8 cellular contexts compared by ENCODE assay signal in the genomic region with DNA sequence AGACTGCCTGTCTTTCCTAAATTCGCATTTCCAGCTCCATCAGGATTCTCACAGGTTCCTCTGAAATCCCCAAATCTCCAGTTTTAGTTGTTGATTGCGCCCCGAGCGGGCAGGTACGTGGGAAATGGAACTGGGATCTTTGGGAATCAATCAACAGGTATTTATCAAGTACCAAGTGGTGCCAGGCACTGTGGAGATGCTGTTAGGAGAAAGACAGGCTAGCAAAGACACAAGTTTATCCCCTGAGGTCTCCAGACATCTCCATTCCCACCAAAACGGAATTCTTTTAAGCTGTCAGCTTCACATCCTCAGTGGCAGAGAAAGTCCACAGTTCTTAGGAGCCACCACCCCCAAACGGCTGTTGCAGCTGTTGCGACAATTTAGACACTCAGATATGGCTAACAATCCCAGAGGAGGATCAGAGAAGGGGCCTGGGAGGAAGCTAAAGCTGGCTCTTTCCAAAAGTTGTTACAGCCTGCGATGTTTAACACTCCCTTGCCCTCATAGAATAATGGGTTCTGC. TPM values are rescaled to one million over a fixed set of nuclear protein-coding genes. Genes with fewer than 3 reads are reported as not detected.
A peak's percentile ranks its signal among the peaks of the same experiment; 100 is the strongest.
DNase-seq lines count a peak whose midpoint lies in the region; ATAC-seq, FAIRE-seq and TF ChIP-seq lines count a peak whose summit lies in the region.

No MANE protein-coding gene starts in this region.

- H3K4me3 ChIP-seq in liver (ENCODE audit: low read depth in 1 of 3, low read length in 3 of 3) = no peak overlapping the region
- H3K4me3 ChIP-seq in HepG2 (replicated peaks in 1 of 3; ENCODE audit: insufficient read depth in 1 of 3, low read depth in 2 of 3, low read length in 3 of 3) = no peak overlapping the region

- peaks cover 11 to 17% of the 10 kb centered on the region in 2 donors for H3K27me3 Mint-ChIP-seq in effector memory CD8-positive, alpha-beta T cell
- peaks cover 11 to 32% of the 10 kb centered on the region in 2 donors for H3K27me3 Mint-ChIP-seq in natural killer cell treated with Interleukin-12 subunit alpha and Interleukin-12 subunit beta and Interleukin-15 and Interleukin-18, amount 100 ng/mL, for 72 hours

- in situ Hi-C loops in HepG2 (cut with HindIII; ENCODE audit: extremely low pct_ligation_motif_present, low pct_unique_long_range_greater_than_20kb) = loop anchor here (5.0 kb wide), 2 partner anchors 50 to 135 kb away; partner anchors contain the start of gene ATF7

- POLR2A ChIA-PET in HepG2 (lab: Yijun Ruan, JAX) = interaction anchor here (1.2 to 1.5 kb wide), 2 partner anchors 49 to 177 kb away, joined by 3 read pairs; partner anchors contain the start of genes CALCOCO1 and TARBP2

- H3K4me3 Mint-ChIP-seq in effector memory CD8-positive, alpha-beta T cell = peak overlapping the region; percentile 76 to 96
- H3K4me3 Mint-ChIP-seq in natural killer cell treated with Interleukin-12 subunit alpha and Interleukin-12 subunit beta and Interleukin-15 and Interleukin-18, amount 100 ng/mL, for 72 hours = peak overlapping the region; percentile 0

- no peak for TF ChIP-seq POLR2A in HepG2 (IDR thresholded peaks at IDR 0.05; ENCODE audit: insufficient read depth in 1 of 2, low read depth in 2 of 2, low read length in 2 of 2)

- CTCF ChIA-PET in HepG2 (lab: Yijun Ruan, JAX; ENCODE audit: low intra/inter-chr PET ratio, low total read pairs) = interaction anchor here (3.0 kb wide), 1 partner anchor 134 kb away, joined by 76 read pairs; no protein-coding TSS in a partner anchor

- FAIRE-seq in HepG2 (lab: Jason Lieb, UNC) (no peak), D721Med (lab: Jason Lieb, UNC) (no peak)

- DNase-seq in HepG2 (ENCODE audit: low spot score) (no peak), NCI-H2196 (lab: John Stamatoyannopoulos, UW; ENCODE audit: unreplicated experiment) (no peak), D721Med (ENCODE audit: insufficient read length, low spot score) (no peak)
- DNase-seq in effector memory CD8-positive, alpha-beta T cell = no peak
- no peak for DNase-seq in natural killer cell treated with Interleukin-12 subunit alpha and Interleukin-12 subunit beta and Interleukin-15 and Interleukin-18, amount 100 ng/mL, for 72 hours (ENCODE audit: low spot score)
- no peak for DNase-seq in central memory CD4-positive, alpha-beta T cell

- H3K27ac ChIP-seq in liver (ENCODE audit: low read depth in 1 of 2, low read length in 2 of 2) (peak overlapping the region; percentile 89 to 90), HepG2 (ENCODE audit: extremely low read length, insufficient read depth, low read length) (no peak overlapping the region)

- H3K27me3 ChIP-seq in liver (ENCODE audit: control insufficient read depth in 4 of 4, insufficient read depth in 4 of 4, low read length in 3 of 4) = no peaks in the 10 kb centered on the region
- peaks cover 0 to 12% of the 10 kb centered on the region in 2 experiments; a peak in 1 of 5 replicates for H3K27me3 ChIP-seq in HepG2 (ENCODE audit: control insufficient read depth in 1 of 2, insufficient read depth in 2 of 2, low read length in 2 of 2)

- no peak overlapping the region for H2AFZ ChIP-seq in HepG2 (ENCODE audit: low read length)

- no peaks in the 10 kb centered on the region for H3K9me3 Mint-ChIP-seq in effector memory CD8-positive, alpha-beta T cell
- H3K9me3 Mint-ChIP-seq in natural killer cell treated with Interleukin-12 subunit alpha and Interleukin-12 subunit beta and Interleukin-15 and Interleukin-18, amount 100 ng/mL, for 72 hours = no peaks in the 10 kb centered on the region

- TF ChIP-seq EP300 in HepG2 (IDR thresholded peaks at IDR 0.05; ENCODE audit: low read depth in 2 of 2, low read length in 2 of 2) (no peak), HepG2 (CRISPR knock-in tag; IDR thresholded peaks at IDR 0.05; ENCODE audit: borderline replicate concordance) (no peak)

- H3K9ac ChIP-seq in liver (ENCODE audit: low read depth in 1 of 2, low read length in 2 of 2) (no peak overlapping the region), HepG2 (ENCODE audit: insufficient read depth, low read depth, low read length) (no peak overlapping the region)

- TF ChIP-seq CTCF in liver (IDR thresholded peaks at IDR 0.05; ENCODE audit: low read depth, low read length, missing input control) = no peak
- no peak for TF ChIP-seq CTCF in HepG2 (CRISPR knock-in tag; IDR thresholded peaks at IDR 0.05)
- TF ChIP-seq CTCF in D721Med (IDR thresholded peaks at IDR 0.05; ENCODE audit: insufficient read depth, missing control alignments) = no peak

- intact Hi-C loops in HepG2 (cut with micrococcal nuclease; ENCODE audit: unreplicated experiment) = loop anchor here (5.0 kb wide), 1 partner anchor 35 kb away; no protein-coding TSS in a partner anchor

- BruUV-seq in HepG2 (replicated peaks; lab: Mats Ljungman, UMichigan) = no TSS peak

- H3K4me2 ChIP-seq in HepG2 (ENCODE audit: low read depth, low read length) = no peak overlapping the region

- H3K36me3 ChIP-seq in liver (ENCODE audit: control insufficient read depth in 4 of 4, insufficient read depth in 3 of 4, low read depth in 1 of 4, low read length in 3 of 4) = peaks cover 0 to 5% (median under 1%) of the 10 kb centered on the region in 4 donors
- H3K36me3 ChIP-seq in HepG2 (replicated peaks in 1 of 2; ENCODE audit: control insufficient read depth in 1 of 2, insufficient read depth in 2 of 2, low read length in 2 of 2) = peaks cover 0 to 2% of the 10 kb centered on the region in 2 experiments; a peak in 1 of 5 replicates

- H3K79me2 ChIP-seq in HepG2 (ENCODE audit: insufficient read depth, low read length) = peaks cover 19% of the 10 kb centered on the region

- no peaks in the 10 kb centered on the region for H3K9me3 ChIP-seq in liver (ENCODE audit: control insufficient read depth in 4 of 4, low read length in 3 of 4)
- H3K9me3 ChIP-seq in HepG2 (ENCODE audit: low read length) = no peaks in the 10 kb centered on the region

- H3K4me1 ChIP-seq in liver (ENCODE audit: control insufficient read depth in 4 of 4, insufficient read depth in 4 of 4, low read length in 3 of 4) (peaks cover 0 to 16% (median 11%) of the 10 kb centered on the region in 4 donors), HepG2 (ENCODE audit: insufficient read depth, low read length) (peaks cover 25% of the 10 kb centered on the region)

- peaks cover 10 to 17% of the 10 kb centered on the region in 2 donors for H3K4me1 Mint-ChIP-seq in effector memory CD8-positive, alpha-beta T cell (ENCODE audit: low read depth in 2 of 2)
- H3K4me1 Mint-ChIP-seq in natural killer cell treated with Interleukin-12 subunit alpha and Interleukin-12 subunit beta and Interleukin-15 and Interleukin-18, amount 100 ng/mL, for 72 hours (ENCODE audit: low read depth in 2 of 2) = peaks cover 18 to 26% of the 10 kb centered on the region in 2 donors

- no peak for TF ChIP-seq RAD21 in liver (IDR thresholded peaks at IDR 0.05)
- TF ChIP-seq RAD21 in HepG2 (CRISPR knock-in tag; IDR thresholded peaks at IDR 0.05) = no peak

- no peak overlapping the region for H3K27ac Mint-ChIP-seq in effector memory CD8-positive, alpha-beta T cell
- H3K27ac Mint-ChIP-seq in natural killer cell treated with Interleukin-12 subunit alpha and Interleukin-12 subunit beta and Interleukin-15 and Interleukin-18, amount 100 ng/mL, for 72 hours = no peak overlapping the region

- 76% methylated on average over 9 of the region's 9 CpGs for WGBS in liver
- 48% methylated on average over 8 of the region's 9 CpGs for WGBS in HepG2 (ENCODE audit: low lambda C conversion rate)

- ATAC-seq in HepG2 (no peak), GM18870 (IDR thresholded peaks at IDR 0.05; ENCODE audit: unreplicated experiment) (no peak)
- no peak for ATAC-seq in effector memory CD8-positive, alpha-beta T cell (replicated peaks)
- no peak for ATAC-seq in natural killer cell treated with Interleukin-12 subunit alpha and Interleukin-12 subunit beta and Interleukin-15 and Interleukin-18, amount 100 ng/mL, for 72 hours

- peaks cover 20% of the 10 kb centered on the region for H3K36me3 Mint-ChIP-seq in effector memory CD8-positive, alpha-beta T cell (ENCODE audit: insufficient read depth)
- no peaks in the 10 kb centered on the region for H3K36me3 Mint-ChIP-seq in natural killer cell treated with Interleukin-12 subunit alpha and Interleukin-12 subunit beta and Interleukin-15 and Interleukin-18, amount 100 ng/mL, for 72 hours

- no peaks in the 10 kb centered on the region for H4K20me1 ChIP-seq in HepG2 (ENCODE audit: insufficient read depth, low read length)

RNA-seq across cellular contexts. Expression of gene ATP5MC2, which starts 1.8 kb away (rescaled TPM):
- 100 to 1,000 TPM in 1 of 2 donors, 10 to 100 TPM in 1; 57.0 to 110 TPM for total RNA-seq in liver
- 100 to 1,000 TPM; 231 to 294 TPM for polyA plus RNA-seq in liver
- total RNA-seq in HepG2 (2016; rRNA removed; fragmentation: Illumina TruSeq; extraction: Trizol) = 230 and 280 TPM in 2 replicates
- total RNA-seq in HepG2 (2016; cell fraction: cytosol; rRNA removed; fragmentation: Illumina TruSeq; extraction: Trizol; ENCODE audit: low read depth) = 151 and 157 TPM in 2 replicates
- 232 and 280 TPM in 2 replicates for total RNA-seq in HepG2 (2016; cell fraction: insoluble cytoplasmic fraction; rRNA removed; fragmentation: Illumina TruSeq; extraction: Trizol)
- 204 and 221 TPM in 2 replicates for total RNA-seq in HepG2 (2016; cell fraction: membrane; rRNA removed; fragmentation: Illumina TruSeq; extraction: Trizol)
- 76.9 and 91.1 TPM in 2 replicates for total RNA-seq in HepG2 (2016; cell fraction: nucleus; rRNA removed; fragmentation: Illumina TruSeq; extraction: Trizol)
- polyA plus RNA-seq in HepG2 (2011; rRNA removed) = 257 and 310 TPM in 2 replicates
- 284 and 385 TPM in 2 replicates for polyA plus RNA-seq in HepG2 (2011; cell fraction: cytosol; rRNA removed)
- 86.5 and 86.7 TPM in 2 replicates for polyA plus RNA-seq in HepG2 (2011; cell fraction: nucleus; rRNA removed)
- polyA plus RNA-seq in HepG2 (2012) = 317 and 363 TPM in 2 replicates
- polyA plus RNA-seq in HepG2 (2016; cell fraction: cytosol; fragmentation: Illumina TruSeq; extraction: Trizol; ENCODE audit: low read depth) = 221 and 241 TPM in 2 replicates
- polyA plus RNA-seq in HepG2 (2016; cell fraction: insoluble cytoplasmic fraction; fragmentation: Illumina TruSeq; extraction: Trizol; ENCODE audit: low read depth) = 345 and 371 TPM in 2 replicates
- 262 and 271 TPM in 2 replicates for polyA plus RNA-seq in HepG2 (2016; cell fraction: membrane; fragmentation: Illumina TruSeq; extraction: Trizol; ENCODE audit: low read depth)
- 159 and 177 TPM in 2 replicates for polyA plus RNA-seq in HepG2 (2016; cell fraction: nucleus; fragmentation: Illumina TruSeq; extraction: Trizol; ENCODE audit: insufficient read depth, low read depth)
- 938 and 2,113 TPM in 2 replicates for polyA minus RNA-seq in HepG2 (2011; rRNA and poly(A)+ RNA removed; ENCODE audit: low replicate concordance)
- polyA minus RNA-seq in HepG2 (2011; cell fraction: cytosol; rRNA and poly(A)+ RNA removed) = 149 and 170 TPM in 2 replicates
- 81.6 and 93.6 TPM in 2 replicates for polyA minus RNA-seq in HepG2 (2011; cell fraction: nucleus; rRNA and poly(A)+ RNA removed)
- 100 to 1,000 TPM; 221 to 334 TPM for total RNA-seq in natural killer cell treated with Interleukin-12 subunit alpha and Interleukin-12 subunit beta and Interleukin-15 and Interleukin-18, amount 100 ng/mL, for 72 hours

RNA-seq across cellular contexts. Expression of gene CALCOCO1, which starts 49.6 kb away (rescaled TPM):
- total RNA-seq in liver (10 to 100 TPM; 61.2 to 67.4 TPM), HepG2 (2016; rRNA removed; fragmentation: Illumina TruSeq; extraction: Trizol) (4.9 and 7.7 TPM in 2 replicates)
- polyA plus RNA-seq in liver (10 to 100 TPM; 24.4 to 25.2 TPM), HepG2 (2011; rRNA removed) (47.7 and 57.2 TPM in 2 replicates)
- 0.81 and 0.88 TPM in 2 replicates for total RNA-seq in HepG2 (2016; cell fraction: cytosol; rRNA removed; fragmentation: Illumina TruSeq; extraction: Trizol; ENCODE audit: low read depth)
- total RNA-seq in HepG2 (2016; cell fraction: insoluble cytoplasmic fraction; rRNA removed; fragmentation: Illumina TruSeq; extraction: Trizol) = 5.4 and 6.9 TPM in 2 replicates
- 1.0 and 1.4 TPM in 2 replicates for total RNA-seq in HepG2 (2016; cell fraction: membrane; rRNA removed; fragmentation: Illumina TruSeq; extraction: Trizol)
- total RNA-seq in HepG2 (2016; cell fraction: nucleus; rRNA removed; fragmentation: Illumina TruSeq; extraction: Trizol) = 10.7 and 11.7 TPM in 2 replicates
- polyA plus RNA-seq in HepG2 (2011; cell fraction: cytosol; rRNA removed) = 19.0 and 25.5 TPM in 2 replicates
- 439 and 465 TPM in 2 replicates for polyA plus RNA-seq in HepG2 (2011; cell fraction: nucleus; rRNA removed)
- 33.3 and 36.8 TPM in 2 replicates for polyA plus RNA-seq in HepG2 (2012)
- 0.11 and 0.44 TPM in 2 replicates for polyA plus RNA-seq in HepG2 (2016; cell fraction: cytosol; fragmentation: Illumina TruSeq; extraction: Trizol; ENCODE audit: low read depth)
- polyA plus RNA-seq in HepG2 (2016; cell fraction: insoluble cytoplasmic fraction; fragmentation: Illumina TruSeq; extraction: Trizol; ENCODE audit: low read depth) = 3.8 and 4.3 TPM in 2 replicates
- 0.77 and 1.1 TPM in 2 replicates for polyA plus RNA-seq in HepG2 (2016; cell fraction: membrane; fragmentation: Illumina TruSeq; extraction: Trizol; ENCODE audit: low read depth)
- polyA plus RNA-seq in HepG2 (2016; cell fraction: nucleus; fragmentation: Illumina TruSeq; extraction: Trizol; ENCODE audit: insufficient read depth, low read depth) = 21.6 and 24.3 TPM in 2 replicates
- polyA minus RNA-seq in HepG2 (2011; rRNA and poly(A)+ RNA removed; ENCODE audit: low replicate concordance) = 53.0 and 73.1 TPM in 2 replicates
- polyA minus RNA-seq in HepG2 (2011; cell fraction: cytosol; rRNA and poly(A)+ RNA removed) = 5.3 and 6.5 TPM in 2 replicates
- polyA minus RNA-seq in HepG2 (2011; cell fraction: nucleus; rRNA and poly(A)+ RNA removed) = 71.2 and 84.0 TPM in 2 replicates
- total RNA-seq in natural killer cell treated with Interleukin-12 subunit alpha and Interleukin-12 subunit beta and Interleukin-15 and Interleukin-18, amount 100 ng/mL, for 72 hours = 10 to 100 TPM; 39.0 to 79.8 TPM

RNA-seq across cellular contexts. Expression of gene ATF7, which starts 51.5 kb away (rescaled TPM):
- 10 to 100 TPM in 1 of 2 donors, 1 to 10 TPM in 1; 5.3 to 14.5 TPM for total RNA-seq in liver
- 10 to 100 TPM in 1 of 2 donors, 1 to 10 TPM in 1; 5.6 to 14.1 TPM for polyA plus RNA-seq in liver
- 9.6 and 11.3 TPM in 2 replicates for total RNA-seq in HepG2 (2016; rRNA removed; fragmentation: Illumina TruSeq; extraction: Trizol)
- total RNA-seq in HepG2 (2016; cell fraction: cytosol; rRNA removed; fragmentation: Illumina TruSeq; extraction: Trizol; ENCODE audit: low read depth) = 5.4 and 5.9 TPM in 2 replicates
- total RNA-seq in HepG2 (2016; cell fraction: insoluble cytoplasmic fraction; rRNA removed; fragmentation: Illumina TruSeq; extraction: Trizol) = 10.1 and 12.2 TPM in 2 replicates
- 8.6 and 10.1 TPM in 2 replicates for total RNA-seq in HepG2 (2016; cell fraction: membrane; rRNA removed; fragmentation: Illumina TruSeq; extraction: Trizol)
- 11.5 and 13.0 TPM in 2 replicates for total RNA-seq in HepG2 (2016; cell fraction: nucleus; rRNA removed; fragmentation: Illumina TruSeq; extraction: Trizol)
- polyA plus RNA-seq in HepG2 (2011; rRNA removed) = 14.0 and 16.2 TPM in 2 replicates
- 8.1 and 10.9 TPM in 2 replicates for polyA plus RNA-seq in HepG2 (2011; cell fraction: cytosol; rRNA removed)
- polyA plus RNA-seq in HepG2 (2011; cell fraction: nucleus; rRNA removed) = 19.1 and 23.0 TPM in 2 replicates
- polyA plus RNA-seq in HepG2 (2012) = 10.2 and 12.7 TPM in 2 replicates
- polyA plus RNA-seq in HepG2 (2016; cell fraction: cytosol; fragmentation: Illumina TruSeq; extraction: Trizol; ENCODE audit: low read depth) = 6.6 and 8.4 TPM in 2 replicates
- 24.5 and 24.8 TPM in 2 replicates for polyA plus RNA-seq in HepG2 (2016; cell fraction: insoluble cytoplasmic fraction; fragmentation: Illumina TruSeq; extraction: Trizol; ENCODE audit: low read depth)
- 8.8 and 10.2 TPM in 2 replicates for polyA plus RNA-seq in HepG2 (2016; cell fraction: membrane; fragmentation: Illumina TruSeq; extraction: Trizol; ENCODE audit: low read depth)
- polyA plus RNA-seq in HepG2 (2016; cell fraction: nucleus; fragmentation: Illumina TruSeq; extraction: Trizol; ENCODE audit: insufficient read depth, low read depth) = 23.1 and 23.3 TPM in 2 replicates
- polyA minus RNA-seq in HepG2 (2011; rRNA and poly(A)+ RNA removed; ENCODE audit: low replicate concordance) = 25.8 and 31.9 TPM in 2 replicates
- polyA minus RNA-seq in HepG2 (2011; cell fraction: cytosol; rRNA and poly(A)+ RNA removed) = 11.3 and 15.8 TPM in 2 replicates
- 21.9 and 32.6 TPM in 2 replicates for polyA minus RNA-seq in HepG2 (2011; cell fraction: nucleus; rRNA and poly(A)+ RNA removed)
- total RNA-seq in natural killer cell treated with Interleukin-12 subunit alpha and Interleukin-12 subunit beta and Interleukin-15 and Interleukin-18, amount 100 ng/mL, for 72 hours = 10 to 100 TPM; 36.4 to 39.4 TPM
